7 cellular contexts compared by ENCODE assay signal in the genomic region with DNA sequence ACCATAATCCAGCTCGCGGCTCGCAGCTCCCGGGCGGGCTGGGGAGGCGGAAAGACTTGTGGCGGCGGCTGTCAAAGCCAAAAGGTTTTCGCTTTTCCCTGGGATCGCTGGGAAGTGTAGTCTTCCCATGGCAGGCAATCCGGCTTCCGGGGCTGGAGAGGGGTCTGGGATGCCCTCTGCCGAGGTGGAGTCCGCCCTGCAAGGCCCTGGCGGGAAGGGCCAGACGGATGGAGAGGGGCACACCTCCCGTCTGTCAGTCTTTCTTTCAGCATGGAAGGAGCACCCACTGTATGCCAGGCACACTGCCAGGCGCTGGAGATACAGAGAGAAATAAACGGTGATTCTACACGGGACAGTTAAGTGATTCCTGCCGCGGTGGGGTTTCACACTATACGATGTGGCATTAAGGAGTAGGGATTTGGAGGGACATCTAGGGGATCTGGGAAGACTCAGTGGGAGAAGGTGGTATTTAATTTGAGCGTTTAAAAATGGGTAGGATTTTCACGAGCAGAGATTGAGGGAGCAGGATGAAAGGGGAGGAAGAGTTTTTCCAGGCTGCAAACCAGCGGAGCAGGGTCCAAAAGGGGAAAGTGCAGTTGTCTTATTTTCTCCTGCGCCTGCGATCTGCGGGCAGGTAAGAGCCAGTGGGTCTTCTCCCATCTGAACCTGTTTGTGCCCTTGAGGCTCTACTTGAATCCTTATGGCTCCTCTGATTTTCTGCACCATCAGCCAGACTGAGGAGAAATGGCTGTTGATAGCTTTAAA. TPM values are rescaled to one million over a fixed set of nuclear protein-coding genes. Genes with fewer than 3 reads are reported as not detected.
DNase-seq lines count a peak whose midpoint lies in the region; ATAC-seq and TF ChIP-seq lines count a peak whose summit lies in the region.

A gene (minus strand): TSS at position 60 of the 765 bp plus-strand sequence. CDS start 461 bp downstream, outside the sequence.

- peaks cover 7 to 19% (median 8%) of the 10 kb centered on the region in 3 donors for H3K4me1 Mint-ChIP-seq in T-cell
- H3K4me1 Mint-ChIP-seq in dendritic cell treated with granulocyte-macrophage colony-stimulating factor and Interleukin-4, amounts not matched to agents 40 ng/mL and 50 ng/mL, for 4 days (ENCODE audit: low read depth): peaks cover 29% of the 10 kb centered on the region

- peak within 1 kb of the TSS; percentile 82 for H3K4me3 ChIP-seq in kidney epithelial cell (ENCODE audit: low read depth, low read length)
- peak within 1 kb of the TSS; percentile 59 to 89 (median 66) for H3K4me3 ChIP-seq in skin epidermis
- H3K4me3 ChIP-seq in MM.1S (ENCODE audit: low read length): no peak within 1 kb of the TSS; the same call in 1 of the 2 replicates

- H3K9me3 Mint-ChIP-seq in T-cell: no peaks in the 10 kb centered on the region
- no peaks in the 10 kb centered on the region for H3K9me3 Mint-ChIP-seq in dendritic cell treated with granulocyte-macrophage colony-stimulating factor and Interleukin-4, amounts not matched to agents 40 ng/mL and 50 ng/mL, for 4 days

- H3K27me3 ChIP-seq in kidney epithelial cell (ENCODE audit: control insufficient read depth, insufficient read depth, low read length) (no peaks in the 10 kb centered on the region), MM.1S (replicated peaks; ENCODE audit: insufficient read depth, low read length) (no peaks in the 10 kb centered on the region; the same call in none of the 2 replicates)

- H3K4me3 Mint-ChIP-seq in T-cell: peak within 1 kb of the TSS; percentile 69 to 81 (median 78)
- H3K4me3 Mint-ChIP-seq in dendritic cell treated with granulocyte-macrophage colony-stimulating factor and Interleukin-4, amounts not matched to agents 40 ng/mL and 50 ng/mL, for 4 days: peak within 1 kb of the TSS; percentile 89

- in situ Hi-C loops in G401 (cut with HindIII; ENCODE audit: low sequenced_read_pairs): no loop called here

- POLR2A ChIA-PET in T-cell (lab: Charles Lee): no interaction called here

- H2AFZ ChIP-seq in MM.1S (ENCODE audit: low read length): no peak within 1 kb of the TSS

- ATAC-seq in T-cell (replicated peaks in 1 of 4): peak; percentile 34 to 61 (median 43)

- no peak within 1 kb of the TSS for H3K27ac Mint-ChIP-seq in T-cell
- H3K27ac Mint-ChIP-seq in dendritic cell treated with granulocyte-macrophage colony-stimulating factor and Interleukin-4, amounts not matched to agents 40 ng/mL and 50 ng/mL, for 4 days: peak within 1 kb of the TSS; percentile 24

- peaks cover 18 to 35% of the 10 kb centered on the region in 2 donors for H3K27me3 Mint-ChIP-seq in T-cell
- peaks cover 26% of the 10 kb centered on the region for H3K27me3 Mint-ChIP-seq in dendritic cell treated with granulocyte-macrophage colony-stimulating factor and Interleukin-4, amounts not matched to agents 40 ng/mL and 50 ng/mL, for 4 days

- no peaks in the 10 kb centered on the region for H3K36me3 ChIP-seq in kidney epithelial cell (ENCODE audit: control insufficient read depth, insufficient read depth, low read length)
- H3K36me3 ChIP-seq in MM.1S (replicated peaks; ENCODE audit: insufficient read depth, low read length): no peaks in the 10 kb centered on the region

- no peak within 1 kb of the TSS for H3K9ac ChIP-seq in MM.1S (ENCODE audit: low read length)

- no peaks in the 10 kb centered on the region for H3K36me3 Mint-ChIP-seq in T-cell
- H3K36me3 Mint-ChIP-seq in dendritic cell treated with granulocyte-macrophage colony-stimulating factor and Interleukin-4, amounts not matched to agents 40 ng/mL and 50 ng/mL, for 4 days (ENCODE audit: low read depth): peaks cover 8% of the 10 kb centered on the region

- intact Hi-C loops in dendritic cell treated with granulocyte-macrophage colony-stimulating factor and Interleukin-4, amounts not matched to agents 40 ng/mL and 50 ng/mL, for 4 days (cut with micrococcal nuclease): loop anchor here (5.0 kb wide), 1 partner anchor 84 kb away; a partner anchor contains a TSS

- CTCF ChIA-PET in T-cell (lab: Charles Lee): no interaction called here

- TF ChIP-seq CTCF in kidney epithelial cell (IDR thresholded peaks at IDR 0.05; ENCODE audit: insufficient read depth, low read length, poor library complexity, severe bottlenecking) (peak; percentile 54), MM.1S (IDR thresholded peaks at IDR 0.05; ENCODE audit: low read length) (no peak)

- H4K20me1 ChIP-seq in MM.1S (ENCODE audit: insufficient read depth, low read length): no peaks in the 10 kb centered on the region

- no peaks in the 10 kb centered on the region for H3K9me3 ChIP-seq in MM.1S (replicated peaks; ENCODE audit: insufficient read depth, low read length)

- H3K4me2 ChIP-seq in MM.1S (ENCODE audit: low read depth, low read length): no peak within 1 kb of the TSS; the same call in 1 of the 2 replicates

- no peaks in the 10 kb centered on the region for H3K4me1 ChIP-seq in MM.1S (ENCODE audit: low read length)

- no peaks in the 10 kb centered on the region for H3F3A ChIP-seq in MM.1S (ENCODE audit: insufficient read depth, low read length)

- H3K27ac ChIP-seq in skin epidermis: peak within 1 kb of the TSS in 17 of 21 experiments; percentile 5 to 84 (median 68)
- no peak within 1 kb of the TSS for H3K27ac ChIP-seq in MM.1S (ENCODE audit: low read length)

- H3K79me2 ChIP-seq in MM.1S (ENCODE audit: low read length): no peaks in the 10 kb centered on the region

- no peaks in the 10 kb centered on the region for H3K9me2 ChIP-seq in MM.1S (replicated peaks; ENCODE audit: insufficient read depth, low read length)

- DNase-seq in G401 (ENCODE audit: low spot score): peak; percentile 96
- peak; percentile 89 for DNase-seq in NCI-H1092 treated with DMSO at 0.1 percent for 48 hours (lab: John Stamatoyannopoulos, UW)
- DNase-seq in T-cell: peak in 6 of 34 experiments; percentile 1 to 23 (median 14)
- DNase-seq in kidney epithelial cell (ENCODE audit: low read depth): peak; percentile 50
- DNase-seq in MM.1S: no peak

RNA-seq across cellular contexts. Expression of the gene that starts here (rescaled TPM):
- total RNA-seq in G401 (2014; rRNA removed; shearing (Covaris generic)): 2.3 and 9.7 TPM in 2 replicates
- total RNA-seq in T-cell (1 to 10 TPM; 1.3 to 2.3 (median 1.9) TPM), kidney epithelial cell (13.6 and 17.2 TPM in 2 replicates)
